In the genomic region with DNA sequence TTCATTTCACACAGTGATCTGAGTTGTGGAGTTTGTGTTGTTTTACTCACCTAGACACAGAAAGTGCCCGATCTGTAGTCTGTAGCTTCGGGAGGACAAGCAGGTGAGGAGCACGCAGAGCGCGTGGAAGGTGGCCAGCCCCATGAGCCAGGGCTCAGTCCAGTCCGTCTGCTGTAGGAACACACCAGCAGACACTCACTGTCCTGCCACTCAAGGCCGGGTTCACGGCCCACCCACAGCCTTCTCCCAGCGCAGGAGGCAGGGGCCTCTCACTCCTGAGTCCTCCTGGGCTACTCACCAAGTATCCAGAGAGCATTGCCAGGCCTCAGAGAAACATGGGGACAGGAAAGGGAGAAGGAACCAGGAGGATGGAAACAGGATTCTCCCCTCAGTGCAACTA, we compare ENCODE assay signal across 10 cellular contexts. TPM values are rescaled to one million over a fixed set of nuclear protein-coding genes. Genes with fewer than 3 reads are reported as not detected.
A peak's percentile ranks its signal among the peaks of the same experiment; 100 is the strongest.
DNase-seq lines count a peak whose midpoint lies in the region; ATAC-seq and TF ChIP-seq lines count a peak whose summit lies in the region.
"Had no signal": no experiment of that assay in that cellular context is flagged by ENCODE, and none has a peak within 500 bp of the region (broad histone marks: within the 10 kb centered on the region; RNA-seq: fewer than 3 reads in every experiment).

No MANE protein-coding gene starts in this region.

- H3K4me1 Mint-ChIP-seq in activated T-cell treated with anti-CD3 and anti-CD28 coated beads, Interleukin-2, amount 50 U/mL, for 24 hours (ENCODE audit: low read depth): peaks cover 45% of the 10 kb centered on the region
- peaks cover 63% of the 10 kb centered on the region for H3K4me1 Mint-ChIP-seq in stimulated activated memory B cell treated with anti-CD40 and anti-IgM and Interleukin-4, amounts not matched to agents 10 μg/mL and 1 μg/mL and 100 μg/mL, for 72 hours

- no peaks in the 10 kb centered on the region for H3K27me3 ChIP-seq in SJSA1 (replicated peaks)

- ATAC-seq in stimulated activated memory B cell treated with anti-CD40 and anti-IgM and Interleukin-4, amounts not matched to agents 10 μg/mL and 1 μg/mL and 100 μg/mL, for 72 hours: no peak
- ATAC-seq in HG03280 (IDR thresholded peaks at IDR 0.05; ENCODE audit: unreplicated experiment): no peak

- H3K36me3 Mint-ChIP-seq in activated T-cell treated with anti-CD3 and anti-CD28 coated beads, Interleukin-2, amount 50 U/mL, for 24 hours (ENCODE audit: low read depth): peaks cover 65% of the 10 kb centered on the region
- peaks cover 29% of the 10 kb centered on the region for H3K36me3 Mint-ChIP-seq in stimulated activated memory B cell treated with anti-CD40 and anti-IgM and Interleukin-4, amounts not matched to agents 10 μg/mL and 1 μg/mL and 100 μg/mL, for 72 hours

- H3K27me3 Mint-ChIP-seq in activated T-cell treated with anti-CD3 and anti-CD28 coated beads, Interleukin-2, amount 50 U/mL, for 24 hours: no peaks in the 10 kb centered on the region
- H3K27me3 Mint-ChIP-seq in stimulated activated memory B cell treated with anti-CD40 and anti-IgM and Interleukin-4, amounts not matched to agents 10 μg/mL and 1 μg/mL and 100 μg/mL, for 72 hours: no peaks in the 10 kb centered on the region

- peaks cover 42% of the 10 kb centered on the region for H3K4me1 ChIP-seq in SJSA1 (replicated peaks)

- no peak for DNase-seq in activated T-cell treated with anti-CD3 and anti-CD28 coated beads, Interleukin-2, amount 50 U/mL, for 24 hours
- no peak for DNase-seq in activated T-cell treated with anti-CD3 and anti-CD28 coated beads, Interleukin-2, amount 50 U/mL, for 48 hours
- DNase-seq in SJSA1 (ENCODE audit: low read depth in 1 of 2, low spot score in 2 of 2): no peak
- no peak for DNase-seq in fibroblast of the aortic adventitia (ENCODE audit: low read depth)
- DNase-seq in GM13977 (ENCODE audit: low spot score): no peak
- no peak for DNase-seq in NCI-H128 (lab: John Stamatoyannopoulos, UW; ENCODE audit: unreplicated experiment)
- DNase-seq: NCI-H1048, occipital lobe had no signal

- no peaks in the 10 kb centered on the region for H3K9me3 ChIP-seq in SJSA1 (replicated peaks)

- H3K4me3 ChIP-seq in SJSA1 (no peak overlapping the region; the same call in 1 of the 2 replicates), fibroblast of the aortic adventitia (ENCODE audit: low read depth, low read length) (peak overlapping the region; percentile 6)

- TF ChIP-seq CTCF in fibroblast of the aortic adventitia (IDR thresholded peaks at IDR 0.05; ENCODE audit: insufficient read depth, low read length): no peak
- no peak for TF ChIP-seq CTCF in GM13977 (IDR thresholded peaks at IDR 0.05; ENCODE audit: extremely low read depth, insufficient read depth, missing control alignments)

- H3K4me3 Mint-ChIP-seq in activated T-cell treated with anti-CD3 and anti-CD28 coated beads, Interleukin-2, amount 50 U/mL, for 24 hours: peak overlapping the region; percentile 93
- H3K4me3 Mint-ChIP-seq in stimulated activated memory B cell treated with anti-CD40 and anti-IgM and Interleukin-4, amounts not matched to agents 10 μg/mL and 1 μg/mL and 100 μg/mL, for 72 hours: peak overlapping the region; percentile 3

- no peaks in the 10 kb centered on the region for H3K9me3 Mint-ChIP-seq in activated T-cell treated with anti-CD3 and anti-CD28 coated beads, Interleukin-2, amount 50 U/mL, for 24 hours
- no peaks in the 10 kb centered on the region for H3K9me3 Mint-ChIP-seq in stimulated activated memory B cell treated with anti-CD40 and anti-IgM and Interleukin-4, amounts not matched to agents 10 μg/mL and 1 μg/mL and 100 μg/mL, for 72 hours

- H3K27ac ChIP-seq in SJSA1: peak overlapping the region; percentile 59

- peak overlapping the region; percentile 98 for H3K27ac Mint-ChIP-seq in activated T-cell treated with anti-CD3 and anti-CD28 coated beads, Interleukin-2, amount 50 U/mL, for 24 hours
- H3K27ac Mint-ChIP-seq in stimulated activated memory B cell treated with anti-CD40 and anti-IgM and Interleukin-4, amounts not matched to agents 10 μg/mL and 1 μg/mL and 100 μg/mL, for 72 hours: peak overlapping the region; percentile 41

- in situ Hi-C loops in GM13977 (cut with MboI; ENCODE audit: low pct_unique_long_range_greater_than_20kb, low sequenced_read_pairs, unreplicated experiment): no loop called here

- peaks cover 43% of the 10 kb centered on the region for H3K36me3 ChIP-seq in SJSA1

RNA-seq across cellular contexts. Expression of gene TMEM18, which starts 1.7 kb away (rescaled TPM):
- total RNA-seq in SJSA1 (2014; rRNA removed; shearing (Covaris generic)): 45.1 and 119 TPM in 2 replicates
- total RNA-seq in fibroblast of the aortic adventitia (ENCODE audit: low replicate concordance): 24.1 and 122 TPM in 2 replicates
